Comparison of ENCODE assay signal across 16 cellular contexts in genomic region chr1:43879414-43879813, GRCh38. TPM values are rescaled to one million over a fixed set of nuclear protein-coding genes. Genes with fewer than 3 reads are reported as not detected.
DNase-seq lines count a peak whose midpoint lies in the region; ATAC-seq and TF ChIP-seq lines count a peak whose summit lies in the region.
"Had no signal": no experiment of that assay in that cellular context is flagged by ENCODE, and none has a peak within 500 bp of the region (broad histone marks: within the 10 kb centered on the region; RNA-seq: fewer than 3 reads in every experiment).

No MANE protein-coding gene starts in this region.

- H3K27me3 ChIP-seq in gastrocnemius medialis = no peaks in the 10 kb centered on the region
- H3K27me3 ChIP-seq in adrenal gland = no peaks in the 10 kb centered on the region
- H3K27me3 ChIP-seq: suprapubic skin had no signal

- intact Hi-C loops in gastrocnemius medialis (cut with DNase I; ENCODE audit: low total_unique reads) (no loop called here), left colon (cut with DNase I, micrococcal nuclease) (no loop called here), adrenal gland (cut with DNase I) (no loop called here)

- TF ChIP-seq CTCF in epithelial cell of esophagus (IDR thresholded peaks at IDR 0.05; ENCODE audit: insufficient read depth, low read depth, low read length, missing control alignments) (no peak), gastrocnemius medialis (IDR thresholded peaks at IDR 0.05 in 4 of 5, conservative IDR thresholded peaks at IDR 0.05 in 1 of 5) (no peak), adrenal gland (IDR thresholded peaks at IDR 0.05) (no peak)

- 89 to 95% (median 94%) methylated on average over 4 of the region's 4 CpGs for WGBS in adrenal gland, 4 donors

- in situ Hi-C loops in gastrocnemius medialis (cut with MboI; ENCODE audit: low sequenced_read_pairs in 4 of 4) = no loop called here

- no peak for TF ChIP-seq POLR2A in gastrocnemius medialis (IDR thresholded peaks at IDR 0.05)
- TF ChIP-seq POLR2A in adrenal gland (IDR thresholded peaks at IDR 0.05) = no peak

- no peak overlapping the region for H3K4me3 ChIP-seq in epithelial cell of esophagus (ENCODE audit: low read length)
- no peak overlapping the region for H3K4me3 ChIP-seq in gastrocnemius medialis
- H3K4me3 ChIP-seq in adrenal gland = no peak overlapping the region
- H3K4me3 ChIP-seq: lung, smooth muscle cell, suprapubic skin had no signal

- H3K4me1 ChIP-seq in gastrocnemius medialis = peaks cover 23 to 28% of the 10 kb centered on the region in 2 donors
- no peaks in the 10 kb centered on the region for H3K4me1 ChIP-seq in adrenal gland (replicated peaks in 1 of 2)

- H3K9me3 ChIP-seq in gastrocnemius medialis (no peaks in the 10 kb centered on the region), adrenal gland (replicated peaks in 1 of 3) (no peaks in the 10 kb centered on the region)
- H3K9me3 ChIP-seq: suprapubic skin had no signal

- peak in 1 of 2 donors; percentile 31 for ATAC-seq in gastrocnemius medialis
- ATAC-seq in left colon = no peak

- no peaks in the 10 kb centered on the region for H3K36me3 ChIP-seq in gastrocnemius medialis
- H3K36me3 ChIP-seq in adrenal gland (replicated peaks in 1 of 2) = no peaks in the 10 kb centered on the region
- H3K36me3 ChIP-seq: suprapubic skin had no signal

- DNase-seq in GM03348 (ENCODE audit: low spot score) (peak; percentile 62), NCI-H460 (ENCODE audit: extremely low read depth, low read depth) (peak; percentile 29), epithelial cell of esophagus (ENCODE audit: low read depth) (peak; percentile 86), gastrocnemius medialis (no peak), NCI-H1092 (lab: John Stamatoyannopoulos, UW) (no peak), left colon (no peak), adrenal gland (no peak)
- DNase-seq in activated CD4-positive, CD25-positive, alpha-beta regulatory T cell treated with anti-CD3 and anti-CD28 coated beads, Interleukin-2, amount 50 U/mL, for 72 hours = no peak
- DNase-seq: activated CD8-positive, alpha-beta memory T cell treated with anti-CD3 and anti-CD28 coated beads for 24 hours; activated gamma-delta T cell; KG1; NCI-H1694 treated with DMSO at 0.1 percent for 48 hours; SHP77 treated with DMSO at 0.1 percent for 48 hours had no signal

- H3K27ac ChIP-seq in gastrocnemius medialis (peak overlapping the region; percentile 52 to 77 (median 72)), adrenal gland (no peak overlapping the region)
- H3K27ac ChIP-seq: suprapubic skin had no signal

RNA-seq across cellular contexts. Expression of gene ARTN, which starts 54.2 kb away (rescaled TPM):
- 9.7 and 10.7 TPM in 2 replicates for total RNA-seq in NCI-H460 (2014; rRNA removed; shearing (Covaris generic))
- polyA plus RNA-seq in NCI-H460 (2014; cell fraction: nucleus; rRNA removed) = 30.1 and 66.4 TPM in 2 replicates
- total RNA-seq in gastrocnemius medialis (1 to 10 TPM in 1 of 4 donors, under 1 TPM in 1, not detected in 2; 0.25 to 1.8 TPM), left colon (10 to 100 TPM in 1 of 2 donors, 1 to 10 TPM in 1; 5.3 to 11.1 TPM), adrenal gland (1 to 10 TPM in 2 of 8 donors, under 1 TPM in 5, not detected in 1; 0.23 to 1.3 (median 0.53) TPM)
- 1 to 10 TPM in 2 of 3 donors, under 1 TPM in 1; 0.37 to 4.9 (median 2.8) TPM for polyA plus RNA-seq in adrenal gland

Comparison
In these comparisons a context has a peak if more than half of its experiments do, and no peak if none do; other contexts are left out.
1. DNase-seq: peak in GM03348 (single experiment), NCI-H460 (single experiment) and epithelial cell of esophagus (single experiment); none in gastrocnemius medialis (0 of 2), NCI-H1092 (single experiment), activated CD4-positive, CD25-positive, alpha-beta regulatory T cell treated with anti-CD3 and anti-CD28 coated beads, Interleukin-2, amount 50 U/mL, for 72 hours (single experiment), left colon (0 of 2) and adrenal gland (0 of 7).
2. H3K27ac ChIP-seq: peak in gastrocnemius medialis (4 of 4); none in adrenal gland (0 of 5).